In genomic region chr9:126088336-126088735, GRCh38 we compare ENCODE assay signal across 9 cellular contexts.
"Had no signal": no experiment of that assay in that cellular context is flagged by ENCODE, and none has a peak within 500 bp of the region (broad histone marks: within the 10 kb centered on the region; RNA-seq: fewer than 3 reads in every experiment).

No MANE protein-coding gene starts in this region.

- H3K4me1 Mint-ChIP-seq: IgD-negative memory B cell had no signal

- H3K9me3 ChIP-seq: HAP-1 had no signal

- ATAC-seq: HCT116, HepG2 had no signal

- FAIRE-seq: HepG2 had no signal

- H3K9me3 Mint-ChIP-seq: HFFc6 had no signal

- DNase-seq: GM23248, GOT3, H7, HFFc6 had no signal

- H3K27ac Mint-ChIP-seq: HFFc6, IgD-negative memory B cell had no signal

- H3K36me3 ChIP-seq: HAP-1 had no signal

- H3K4me3 Mint-ChIP-seq: HFFc6, IgD-negative memory B cell had no signal

- H3K27ac ChIP-seq: GM23248, HL-60 had no signal

- H3K4me3 ChIP-seq: GM23248, HAP-1 had no signal

- H3K4me1 ChIP-seq: HAP-1 had no signal

- H3K9ac ChIP-seq: GM23248 had no signal
